ENCODE assay signal across 1 cellular context in genomic region chr19:39412100-39412866, GRCh38.
A peak's percentile ranks its signal among the peaks of the same experiment; 100 is the strongest.
TF ChIP-seq lines count a peak whose summit lies in the region.

Gene PLEKHG2, plus strand, starts transcription at chr19:39412669. Its CDS starts 1,418 bp downstream, at chr19:39414087.

TF ChIP-seq in K562, 482 proteins besides CTCF, POLR2A, EP300 and RAD21 (continued from another document and continues in another):
- TF ChIP-seq, protein P1, sequence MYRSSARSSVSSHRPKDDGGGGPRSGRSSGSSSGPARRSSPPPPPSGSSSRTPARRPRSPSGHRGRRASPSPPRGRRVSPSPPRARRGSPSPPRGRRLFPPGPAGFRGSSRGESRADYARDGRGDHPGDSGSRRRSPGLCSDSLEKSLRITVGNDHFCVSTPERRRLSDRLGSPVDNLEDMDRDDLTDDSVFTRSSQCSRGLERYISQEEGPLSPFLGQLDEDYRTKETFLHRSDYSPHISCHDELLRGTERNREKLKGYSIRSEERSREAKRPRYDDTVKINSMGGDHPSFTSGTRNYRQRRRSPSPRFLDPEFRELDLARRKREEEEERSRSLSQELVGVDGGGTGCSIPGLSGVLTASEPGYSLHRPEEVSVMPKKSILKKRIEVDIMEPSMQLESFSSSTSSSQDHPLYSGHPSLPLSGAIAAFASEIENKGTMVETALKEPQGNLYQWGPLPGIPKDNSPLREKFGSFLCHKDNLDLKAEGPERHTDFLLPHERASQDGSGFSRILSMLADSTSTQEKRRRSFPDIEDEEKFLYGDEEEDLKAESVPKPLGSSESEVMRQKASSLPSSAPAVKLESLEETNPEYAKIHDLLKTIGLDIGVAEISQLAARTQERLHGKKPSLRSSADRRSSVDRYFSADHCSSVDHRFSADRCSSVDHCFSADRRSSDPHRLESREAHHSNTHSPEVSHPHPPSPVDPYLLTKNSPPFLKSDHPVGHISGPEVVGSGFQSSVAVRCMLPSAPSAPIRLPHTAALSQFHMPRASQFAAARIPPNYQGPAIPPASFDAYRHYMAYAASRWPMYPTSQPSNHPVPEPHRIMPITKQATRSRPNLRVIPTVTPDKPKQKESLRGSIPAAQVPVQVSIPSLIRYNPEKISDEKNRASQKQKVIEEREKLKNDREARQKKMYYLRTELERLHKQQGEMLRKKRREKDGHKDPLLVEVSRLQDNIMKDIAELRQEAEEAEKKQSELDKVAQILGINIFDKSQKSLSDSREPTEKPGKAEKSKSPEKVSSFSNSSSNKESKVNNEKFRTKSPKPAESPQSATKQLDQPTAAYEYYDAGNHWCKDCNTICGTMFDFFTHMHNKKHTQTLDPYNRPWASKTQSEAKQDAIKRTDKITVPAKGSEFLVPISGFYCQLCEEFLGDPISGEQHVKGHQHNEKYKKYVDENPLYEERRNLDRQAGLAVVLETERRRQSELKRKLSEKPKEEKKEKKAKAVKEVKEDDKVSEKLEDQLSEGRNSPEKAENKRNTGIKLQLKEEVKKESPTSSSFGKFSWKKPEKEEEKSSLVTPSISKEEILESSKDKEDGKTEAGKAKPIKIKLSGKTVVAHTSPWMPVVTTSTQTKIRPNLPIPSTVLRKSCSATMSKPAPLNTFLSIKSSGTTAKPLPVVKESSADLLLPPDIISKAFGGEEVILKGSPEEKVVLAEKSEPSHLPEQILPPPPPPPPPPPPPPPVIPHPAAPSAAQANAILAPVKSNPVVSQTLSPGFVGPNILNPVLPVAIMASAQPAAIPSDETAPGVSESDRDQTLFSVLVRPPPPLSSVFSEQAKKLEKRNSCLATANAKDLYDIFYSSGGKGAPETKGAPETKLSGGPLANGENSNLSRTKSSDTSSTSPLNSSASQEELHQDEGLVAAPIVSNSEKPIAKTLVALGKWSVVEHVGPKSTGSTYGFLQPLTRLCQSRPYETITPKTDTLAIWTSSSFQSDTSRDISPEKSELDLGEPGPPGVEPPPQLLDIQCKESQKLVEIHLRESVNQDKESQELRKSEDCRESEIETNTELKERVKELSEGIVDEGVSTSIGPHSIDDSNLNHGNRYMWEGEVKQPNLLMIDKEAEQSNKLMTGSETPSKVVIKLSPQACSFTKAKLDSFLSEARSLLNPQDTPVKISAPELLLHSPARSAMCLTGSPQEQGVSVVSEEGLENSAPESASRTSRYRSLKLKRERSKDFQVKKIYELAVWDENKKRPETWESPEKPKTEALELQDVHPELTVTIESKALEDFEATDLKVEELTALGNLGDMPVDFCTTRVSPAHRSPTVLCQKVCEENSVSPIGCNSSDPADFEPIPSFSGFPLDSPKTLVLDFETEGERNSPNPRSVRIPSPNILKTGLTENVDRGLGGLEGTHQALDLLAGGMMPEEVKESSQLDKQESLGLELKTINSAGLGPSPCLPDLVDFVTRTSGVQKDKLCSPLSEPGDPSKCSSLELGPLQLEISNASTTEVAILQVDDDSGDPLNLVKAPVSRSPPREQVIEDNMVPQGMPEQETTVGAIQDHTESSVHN (IDR thresholded peaks at IDR 0.05; ENCODE audit: borderline replicate concordance in 1 of 2, low read depth in 1 of 2), result no peak; a peak in 1 of 4 replicates
- TF ChIP-seq NR1H2 (CRISPR knock-in tag; IDR thresholded peaks at IDR 0.05) (peak; percentile 59; the same call in 1 of the 2 replicates), U2AF2 (optimal IDR thresholded peaks at IDR 0.05; ENCODE audit: low read depth, low read length) (no peak), TEAD4 (IDR thresholded peaks at IDR 0.05; ENCODE audit: low read length) (peak; percentile 76), TEAD4 (CRISPR knock-in tag; IDR thresholded peaks at IDR 0.05; ENCODE audit: borderline replicate concordance) (no peak), ELF2 (CRISPR knock-in tag; IDR thresholded peaks at IDR 0.05) (peak; percentile 40; the same call in 1 of the 2 replicates), ZBTB7A (IDR thresholded peaks at IDR 0.05; ENCODE audit: borderline replicate concordance, control insufficient read depth, low read depth, low read length) (peak; percentile 100), PCBP1 (IDR thresholded peaks at IDR 0.05; ENCODE audit: low read depth, low read length, poor library complexity, severe bottlenecking) (peak; percentile 80), ZNF263 (CRISPR knock-in tag; IDR thresholded peaks at IDR 0.05; ENCODE audit: borderline replicate concordance) (peak; percentile 56; the same call in 1 of the 2 replicates), KHSRP (IDR thresholded peaks at IDR 0.05) (no peak), ZNF253 (CRISPR knock-in tag; conservative IDR thresholded peaks at IDR 0.05) (no peak), ZNF274 (IDR thresholded peaks at IDR 0.05; ENCODE audit: borderline replicate concordance, low read depth, low read length) (no peak), CC2D1A (IDR thresholded peaks at IDR 0.05) (no peak), NCOA1 (IDR thresholded peaks at IDR 0.05; ENCODE audit: low read depth) (no peak), PHF8 (IDR thresholded peaks at IDR 0.05; ENCODE audit: borderline replicate concordance, low read length) (peak; percentile 67; the same call in 1 of the 2 replicates), STAT5B (CRISPR knock-in tag; IDR thresholded peaks at IDR 0.05) (no peak), RERE (CRISPR knock-in tag; IDR thresholded peaks at IDR 0.05; ENCODE audit: borderline replicate concordance) (no peak), ZNF512 (tag; IDR thresholded peaks at IDR 0.05) (no peak), MCM3 (IDR thresholded peaks at IDR 0.05) (no peak)
- TF ChIP-seq, protein P2, sequence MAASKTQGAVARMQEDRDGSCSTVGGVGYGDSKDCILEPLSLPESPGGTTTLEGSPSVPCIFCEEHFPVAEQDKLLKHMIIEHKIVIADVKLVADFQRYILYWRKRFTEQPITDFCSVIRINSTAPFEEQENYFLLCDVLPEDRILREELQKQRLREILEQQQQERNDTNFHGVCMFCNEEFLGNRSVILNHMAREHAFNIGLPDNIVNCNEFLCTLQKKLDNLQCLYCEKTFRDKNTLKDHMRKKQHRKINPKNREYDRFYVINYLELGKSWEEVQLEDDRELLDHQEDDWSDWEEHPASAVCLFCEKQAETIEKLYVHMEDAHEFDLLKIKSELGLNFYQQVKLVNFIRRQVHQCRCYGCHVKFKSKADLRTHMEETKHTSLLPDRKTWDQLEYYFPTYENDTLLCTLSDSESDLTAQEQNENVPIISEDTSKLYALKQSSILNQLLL (CRISPR knock-in tag; IDR thresholded peaks at IDR 0.05; ENCODE audit: borderline replicate concordance), result no peak
- TF ChIP-seq, protein P3, sequence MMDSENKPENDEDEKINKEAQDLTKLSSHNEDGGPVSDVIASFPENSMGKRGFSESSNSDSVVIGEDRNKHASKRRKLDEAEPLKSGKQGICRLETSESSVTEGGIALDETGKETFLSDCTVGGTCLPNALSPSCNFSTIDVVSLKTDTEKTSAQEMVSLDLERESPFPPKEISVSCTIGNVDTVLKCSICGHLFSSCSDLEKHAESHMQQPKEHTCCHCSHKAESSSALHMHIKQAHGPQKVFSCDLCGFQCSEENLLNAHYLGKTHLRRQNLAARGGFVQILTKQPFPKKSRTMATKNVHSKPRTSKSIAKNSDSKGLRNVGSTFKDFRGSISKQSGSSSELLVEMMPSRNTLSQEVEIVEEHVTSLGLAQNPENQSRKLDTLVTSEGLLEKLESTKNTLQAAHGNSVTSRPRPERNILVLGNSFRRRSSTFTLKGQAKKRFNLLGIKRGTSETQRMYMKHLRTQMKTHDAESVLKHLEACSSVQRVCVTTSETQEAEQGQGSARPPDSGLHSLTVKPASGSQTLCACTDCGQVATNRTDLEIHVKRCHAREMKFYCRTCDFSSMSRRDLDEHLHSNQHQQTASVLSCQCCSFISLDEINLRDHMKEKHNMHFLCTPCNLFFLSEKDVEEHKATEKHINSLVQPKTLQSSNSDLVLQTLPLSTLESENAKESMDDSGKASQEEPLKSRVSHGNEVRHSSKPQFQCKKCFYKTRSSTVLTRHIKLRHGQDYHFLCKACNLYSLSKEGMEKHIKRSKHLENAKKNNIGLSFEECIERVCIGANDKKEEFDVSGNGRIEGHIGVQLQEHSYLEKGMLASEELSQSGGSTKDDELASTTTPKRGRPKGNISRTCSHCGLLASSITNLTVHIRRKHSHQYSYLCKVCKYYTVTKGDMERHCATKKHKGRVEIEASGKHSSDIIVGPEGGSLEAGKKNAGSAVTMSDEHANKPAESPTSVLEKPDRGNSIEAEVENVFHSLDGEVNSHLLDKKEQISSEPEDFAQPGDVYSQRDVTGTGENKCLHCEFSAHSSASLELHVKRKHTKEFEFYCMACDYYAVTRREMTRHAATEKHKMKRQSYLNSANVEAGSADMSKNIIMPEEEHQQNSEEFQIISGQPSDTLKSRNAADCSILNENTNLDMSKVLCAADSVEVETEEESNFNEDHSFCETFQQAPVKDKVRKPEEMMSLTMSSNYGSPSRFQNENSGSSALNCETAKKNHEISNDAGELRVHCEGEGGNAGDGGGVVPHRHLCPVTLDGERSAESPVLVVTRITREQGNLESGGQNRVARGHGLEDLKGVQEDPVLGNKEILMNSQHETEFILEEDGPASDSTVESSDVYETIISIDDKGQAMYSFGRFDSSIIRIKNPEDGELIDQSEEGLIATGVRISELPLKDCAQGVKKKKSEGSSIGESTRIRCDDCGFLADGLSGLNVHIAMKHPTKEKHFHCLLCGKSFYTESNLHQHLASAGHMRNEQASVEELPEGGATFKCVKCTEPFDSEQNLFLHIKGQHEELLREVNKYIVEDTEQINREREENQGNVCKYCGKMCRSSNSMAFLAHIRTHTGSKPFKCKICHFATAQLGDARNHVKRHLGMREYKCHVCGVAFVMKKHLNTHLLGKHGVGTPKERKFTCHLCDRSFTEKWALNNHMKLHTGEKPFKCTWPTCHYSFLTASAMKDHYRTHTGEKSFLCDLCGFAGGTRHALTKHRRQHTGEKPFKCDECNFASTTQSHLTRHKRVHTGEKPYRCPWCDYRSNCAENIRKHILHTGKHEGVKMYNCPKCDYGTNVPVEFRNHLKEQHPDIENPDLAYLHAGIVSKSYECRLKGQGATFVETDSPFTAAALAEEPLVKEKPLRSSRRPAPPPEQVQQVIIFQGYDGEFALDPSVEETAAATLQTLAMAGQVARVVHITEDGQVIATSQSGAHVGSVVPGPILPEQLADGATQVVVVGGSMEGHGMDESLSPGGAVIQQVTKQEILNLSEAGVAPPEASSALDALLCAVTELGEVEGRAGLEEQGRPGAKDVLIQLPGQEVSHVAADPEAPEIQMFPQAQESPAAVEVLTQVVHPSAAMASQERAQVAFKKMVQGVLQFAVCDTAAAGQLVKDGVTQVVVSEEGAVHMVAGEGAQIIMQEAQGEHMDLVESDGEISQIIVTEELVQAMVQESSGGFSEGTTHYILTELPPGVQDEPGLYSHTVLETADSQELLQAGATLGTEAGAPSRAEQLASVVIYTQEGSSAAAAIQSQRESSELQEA (IDR thresholded peaks at IDR 0.05; ENCODE audit: low read depth), result no peak
- TF ChIP-seq, protein P4, sequence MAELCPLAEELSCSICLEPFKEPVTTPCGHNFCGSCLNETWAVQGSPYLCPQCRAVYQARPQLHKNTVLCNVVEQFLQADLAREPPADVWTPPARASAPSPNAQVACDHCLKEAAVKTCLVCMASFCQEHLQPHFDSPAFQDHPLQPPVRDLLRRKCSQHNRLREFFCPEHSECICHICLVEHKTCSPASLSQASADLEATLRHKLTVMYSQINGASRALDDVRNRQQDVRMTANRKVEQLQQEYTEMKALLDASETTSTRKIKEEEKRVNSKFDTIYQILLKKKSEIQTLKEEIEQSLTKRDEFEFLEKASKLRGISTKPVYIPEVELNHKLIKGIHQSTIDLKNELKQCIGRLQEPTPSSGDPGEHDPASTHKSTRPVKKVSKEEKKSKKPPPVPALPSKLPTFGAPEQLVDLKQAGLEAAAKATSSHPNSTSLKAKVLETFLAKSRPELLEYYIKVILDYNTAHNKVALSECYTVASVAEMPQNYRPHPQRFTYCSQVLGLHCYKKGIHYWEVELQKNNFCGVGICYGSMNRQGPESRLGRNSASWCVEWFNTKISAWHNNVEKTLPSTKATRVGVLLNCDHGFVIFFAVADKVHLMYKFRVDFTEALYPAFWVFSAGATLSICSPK (IDR thresholded peaks at IDR 0.05; ENCODE audit: borderline replicate concordance), result no peak
- TF ChIP-seq, protein P5, sequence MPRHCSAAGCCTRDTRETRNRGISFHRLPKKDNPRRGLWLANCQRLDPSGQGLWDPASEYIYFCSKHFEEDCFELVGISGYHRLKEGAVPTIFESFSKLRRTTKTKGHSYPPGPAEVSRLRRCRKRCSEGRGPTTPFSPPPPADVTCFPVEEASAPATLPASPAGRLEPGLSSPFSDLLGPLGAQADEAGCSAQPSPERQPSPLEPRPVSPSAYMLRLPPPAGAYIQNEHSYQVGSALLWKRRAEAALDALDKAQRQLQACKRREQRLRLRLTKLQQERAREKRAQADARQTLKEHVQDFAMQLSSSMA (CRISPR knock-in tag; IDR thresholded peaks at IDR 0.05), result no peak
